In the genomic region with DNA sequence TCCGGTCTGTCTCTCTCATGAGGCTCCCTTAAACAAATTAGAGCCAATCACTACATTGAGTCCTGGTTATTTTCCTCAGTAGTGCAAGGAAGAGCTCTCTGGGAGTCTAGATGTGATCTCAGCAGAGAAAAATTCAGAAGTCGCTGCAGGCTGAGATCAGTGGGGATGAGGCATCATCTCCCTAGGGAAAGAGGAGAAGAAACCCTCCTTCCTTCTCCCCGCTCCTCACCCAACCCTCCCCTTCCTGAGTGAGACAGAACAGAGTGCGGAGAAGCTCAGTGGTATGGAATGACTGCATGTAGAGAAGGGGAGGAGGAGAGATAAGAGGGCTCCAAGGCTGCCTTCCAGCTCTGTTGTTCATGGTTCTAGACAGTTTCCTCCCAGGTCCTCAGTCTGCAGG, we compare ENCODE assay signal across 13 cellular contexts.
DNase-seq lines count a peak whose midpoint lies in the region; ATAC-seq and TF ChIP-seq lines count a peak whose summit lies in the region.
"Had no signal": no experiment of that assay in that cellular context is flagged by ENCODE, and none has a peak within 500 bp of the region (broad histone marks: within the 10 kb centered on the region; RNA-seq: fewer than 3 reads in every experiment).

No MANE protein-coding gene starts in this region.

- no peaks in the 10 kb centered on the region for H3K9me3 ChIP-seq in testis
- H3K9me3 ChIP-seq: transverse colon had no signal

- no peak for TF ChIP-seq POLR2A in testis (IDR thresholded peaks at IDR 0.05)

- H3K4me1 Mint-ChIP-seq in HFFc6 (ENCODE audit: low read depth), result peaks cover 77% of the 10 kb centered on the region
- H3K4me1 Mint-ChIP-seq: neural progenitor cell had no signal

- H3K4me3 ChIP-seq in ACC112 (ENCODE audit: low read depth, low read length) (no peak overlapping the region), astrocyte of the cerebellum (ENCODE audit: low read depth, low read length) (no peak overlapping the region), testis (no peak overlapping the region)
- H3K4me3 ChIP-seq: neural progenitor cell, PC-9, transverse colon had no signal

- H3K27me3 ChIP-seq in ACC112 (ENCODE audit: insufficient read depth, low read length), result no peaks in the 10 kb centered on the region
- H3K27me3 ChIP-seq in testis, result no peaks in the 10 kb centered on the region
- H3K27me3 ChIP-seq: neural progenitor cell, transverse colon had no signal

- H3K4me1 ChIP-seq in ACC112 (ENCODE audit: control insufficient read depth, insufficient read depth, low read length, unreplicated experiment) (peaks cover 69% of the 10 kb centered on the region), testis (no peaks in the 10 kb centered on the region)
- H3K4me1 ChIP-seq: neural progenitor cell, transverse colon had no signal

- WGBS in testis, 2 donors, result 62 to 68% methylated on average over 4 of the region's 4 CpGs

- intact Hi-C loops in testis (cut with DNase I; ENCODE audit: low total_unique reads), result no loop called here

- DNase-seq in HFFc6 (peak; percentile 98), astrocyte of the cerebellum (ENCODE audit: low read depth) (peak; percentile 68), iPS-NIHi7 (ENCODE audit: extremely low spot score) (peak; percentile 49), Ammon's horn (ENCODE audit: low spot score) (no peak), HUDEP-2 (lab: John Stamatoyannopoulos, UW; ENCODE audit: unreplicated experiment in 76 of 76) (no peak), testis (no peak)
- DNase-seq: cortex of kidney; PC-9; stimulated activated CD4-positive, alpha-beta T cell treated with anti-CD3 and anti-CD28 coated beads, Interleukin-4, amount 100 ng/mL, for 1 hour; transverse colon had no signal

- H3K9me3 Mint-ChIP-seq in HFFc6, result no peaks in the 10 kb centered on the region
- H3K9me3 Mint-ChIP-seq: neural progenitor cell had no signal

- H3K36me3 Mint-ChIP-seq in HFFc6 (ENCODE audit: low read depth), result peaks cover 42% of the 10 kb centered on the region

- TF ChIP-seq CTCF in HFFc6 (IDR thresholded peaks at IDR 0.05) (no peak), astrocyte of the cerebellum (IDR thresholded peaks at IDR 0.05; ENCODE audit: low read depth, low read length, missing control alignments) (no peak), testis (IDR thresholded peaks at IDR 0.05) (no peak)

- H3K27ac Mint-ChIP-seq in HFFc6, result peak overlapping the region; percentile 90
- H3K27ac Mint-ChIP-seq: neural progenitor cell had no signal

- in situ Hi-C loops in astrocyte of the cerebellum (cut with HindIII; ENCODE audit: low sequenced_read_pairs), result no loop called here

- no peak overlapping the region for H2AFZ ChIP-seq in ACC112 (ENCODE audit: low read length, unreplicated experiment)
- H2AFZ ChIP-seq: neural progenitor cell, PC-9 had no signal

- peak overlapping the region; percentile 96 for H3K27ac ChIP-seq in ACC112 (ENCODE audit: low read depth, low read length)
- no peak overlapping the region for H3K27ac ChIP-seq in testis
- H3K27ac ChIP-seq: neural progenitor cell, PC-9, transverse colon had no signal

- ATAC-seq in HG03159 (IDR thresholded peaks at IDR 0.05; ENCODE audit: unreplicated experiment), result no peak

- H3K27me3 Mint-ChIP-seq in HFFc6 (ENCODE audit: insufficient read depth), result peaks cover 1% of the 10 kb centered on the region; the same call in 1 of the 2 replicates

- H3K36me3 ChIP-seq in ACC112 (ENCODE audit: insufficient read depth, low read length), result peaks cover 30% of the 10 kb centered on the region
- H3K36me3 ChIP-seq in testis (ENCODE audit: low read depth, missing control alignments), result no peaks in the 10 kb centered on the region
- H3K36me3 ChIP-seq: neural progenitor cell, transverse colon had no signal

- H3K79me2 ChIP-seq in ACC112 (ENCODE audit: control insufficient read depth, insufficient read depth, low read length, unreplicated experiment), result no peaks in the 10 kb centered on the region

- peak overlapping the region; percentile 70 for H3K4me3 Mint-ChIP-seq in HFFc6
- H3K4me3 Mint-ChIP-seq: neural progenitor cell had no signal

Comparison
In these comparisons a context has a peak if more than half of its experiments do, and no peak if none do; other contexts are left out.
1. DNase-seq: peak in HFFc6 (single experiment), astrocyte of the cerebellum (single experiment) and iPS-NIHi7 (single experiment); none in Ammon's horn (single experiment), HUDEP-2 (0 of 76) and testis (single experiment).